15 cellular contexts compared by ENCODE assay signal in genomic region chr9:4861145-4861544, GRCh38.
DNase-seq lines count a peak whose midpoint lies in the region; ATAC-seq, FAIRE-seq and TF ChIP-seq lines count a peak whose summit lies in the region.
"Had no signal": no experiment of that assay in that cellular context is flagged by ENCODE, and none has a peak within 500 bp of the region (broad histone marks: within the 10 kb centered on the region; RNA-seq: fewer than 3 reads in every experiment).

No MANE protein-coding gene starts in this region.

- WGBS in suprapubic skin = 70% methylated on average over 2 of the region's 2 CpGs
- 66 to 86% methylated on average over 2 of the region's 2 CpGs for WGBS in upper lobe of left lung, 2 donors

- DNase-seq in Peyer's patch = no peak
- peak; percentile 83 for DNase-seq in epithelial cell of esophagus (ENCODE audit: low read depth)
- DNase-seq in suprapubic skin (ENCODE audit: low spot score in 2 of 2) = no peak
- no peak for DNase-seq in upper lobe of left lung
- DNase-seq in RCC 7860 (ENCODE audit: low spot score) = no peak
- DNase-seq: Caco-2, HCEC 1CT had no signal

- no peak for FAIRE-seq in RCC 7860 (lab: Jason Lieb, UNC)
- FAIRE-seq: D721Med, G401.6, GM12891, H54 had no signal

- TF ChIP-seq POLR2A in Peyer's patch (IDR thresholded peaks at IDR 0.05) (no peak), suprapubic skin (IDR thresholded peaks at IDR 0.05) (no peak), upper lobe of left lung (IDR thresholded peaks at IDR 0.05) (no peak)

- peaks cover 0 to 9% (median 0%) of the 10 kb centered on the region in 4 donors for H3K4me1 ChIP-seq in Peyer's patch
- peaks cover 29% of the 10 kb centered on the region for H3K4me1 ChIP-seq in suprapubic skin
- peaks cover 0 to 7% (median 1%) of the 10 kb centered on the region in 4 donors for H3K4me1 ChIP-seq in upper lobe of left lung

- no peak for ATAC-seq in upper lobe of left lung (ENCODE audit: low FRiP score in 2 of 2)
- ATAC-seq in GM18517 (IDR thresholded peaks at IDR 0.05; ENCODE audit: unreplicated experiment) = no peak
- ATAC-seq: GM23338 had no signal

- H3K4me3 ChIP-seq in Peyer's patch (no peak overlapping the region), epithelial cell of esophagus (ENCODE audit: low read length) (no peak overlapping the region), suprapubic skin (no peak overlapping the region), upper lobe of left lung (no peak overlapping the region)
- H3K4me3 ChIP-seq: BLaER1 treated with 17β-estradiol and CSF1 and Interleukin-3, amounts not matched to agents 10 nM and 100 nM; GM23338 had no signal

- H3K27ac ChIP-seq in Peyer's patch (peak overlapping the region in 3 of 4 donors; percentile 21 to 76 (median 69)), suprapubic skin (peak overlapping the region; percentile 15), upper lobe of left lung (no peak overlapping the region)
- H3K27ac ChIP-seq: BLaER1 treated with 17β-estradiol and CSF1 and Interleukin-3, amounts not matched to agents 10 nM and 100 nM; HL-60 had no signal

- TF ChIP-seq EP300 in suprapubic skin (IDR thresholded peaks at IDR 0.05) = no peak
- no peak for TF ChIP-seq EP300 in upper lobe of left lung (IDR thresholded peaks at IDR 0.05)

- TF ChIP-seq CTCF in Peyer's patch (IDR thresholded peaks at IDR 0.05) (no peak), epithelial cell of esophagus (IDR thresholded peaks at IDR 0.05; ENCODE audit: insufficient read depth, low read depth, low read length, missing control alignments) (no peak), suprapubic skin (IDR thresholded peaks at IDR 0.05) (no peak), upper lobe of left lung (IDR thresholded peaks at IDR 0.05) (no peak)

- H3K36me3 ChIP-seq in Peyer's patch (no peaks in the 10 kb centered on the region), suprapubic skin (peaks cover 12% of the 10 kb centered on the region), upper lobe of left lung (peaks cover 0 to 32% (median 10%) of the 10 kb centered on the region in 4 donors)

- H3K9me3 ChIP-seq in Peyer's patch = no peaks in the 10 kb centered on the region
- no peaks in the 10 kb centered on the region for H3K9me3 ChIP-seq in suprapubic skin
- H3K9me3 ChIP-seq in upper lobe of left lung = no peaks in the 10 kb centered on the region
- H3K9me3 ChIP-seq: Caco-2 had no signal

- H3K27me3 ChIP-seq in Peyer's patch = no peaks in the 10 kb centered on the region
- no peaks in the 10 kb centered on the region for H3K27me3 ChIP-seq in suprapubic skin
- H3K27me3 ChIP-seq in upper lobe of left lung = no peaks in the 10 kb centered on the region
- H3K27me3 ChIP-seq: BLaER1 treated with 17β-estradiol and CSF1 and Interleukin-3, amounts not matched to agents 10 nM and 100 nM had no signal

Comparison
In these comparisons a context has a peak if more than half of its experiments do, and no peak if none do; other contexts are left out.
1. H3K27ac ChIP-seq: peak in Peyer's patch (3 of 4) and suprapubic skin (single experiment); none in upper lobe of left lung (0 of 4).